In genomic region chr9:135561391-135562234, GRCh38 we compare ENCODE assay signal across 31 cellular contexts. TPM values are rescaled to one million over a fixed set of nuclear protein-coding genes. Genes with fewer than 3 reads are reported as not detected.
DNase-seq lines count a peak whose midpoint lies in the region; ATAC-seq, FAIRE-seq and TF ChIP-seq lines count a peak whose summit lies in the region.
"Had no signal": no experiment of that assay in that cellular context is flagged by ENCODE, and none has a peak within 500 bp of the region (broad histone marks: within the 10 kb centered on the region; RNA-seq: fewer than 3 reads in every experiment).

PAEP (plus strand) TSS chr9:135561756.

- peak within 1 kb of the TSS; percentile 57 for H3K18ac ChIP-seq in neuronal stem cell (ENCODE audit: low read length)

- in situ Hi-C loops in K562 (cut with MboI) = no loop called here

- H3K4ac ChIP-seq in neuronal stem cell (ENCODE audit: low read length) = no peak within 1 kb of the TSS

- H3K9me3 ChIP-seq in K562 (replicated peaks; ENCODE audit: control insufficient read depth, insufficient read depth, low read depth, low read length) (no peaks in the 10 kb centered on the region), neuronal stem cell (replicated peaks in 1 of 2; ENCODE audit: control insufficient read depth in 2 of 2, insufficient read depth in 1 of 2, low read depth in 1 of 2, low read length in 2 of 2) (no peaks in the 10 kb centered on the region), tibial nerve (peaks cover 0 to 29% (median 0%) of the 10 kb centered on the region in 4 donors), aorta (ENCODE audit: control insufficient read depth, low read length) (peaks cover 5% of the 10 kb centered on the region)
- H3K9me3 ChIP-seq: BLaER1, MG63, thyroid gland had no signal

- peak within 1 kb of the TSS; percentile 75 for H2AK5ac ChIP-seq in neuronal stem cell (ENCODE audit: low read depth, low read length)

- H2AFZ ChIP-seq in K562 (ENCODE audit: low read depth, low read length) (no peak within 1 kb of the TSS), neuronal stem cell (ENCODE audit: low read length) (no peak within 1 kb of the TSS)

- DNase-seq in A172 (ENCODE audit: low spot score) (peak; percentile 44), LHCN-M2 (ENCODE audit: low read depth) (peak; percentile 8), K562 (ENCODE audit: extremely low read depth in 1 of 4, low spot score in 3 of 4) (peak; percentile 30 to 46 (median 32)), neuronal stem cell (ENCODE audit: low spot score) (no peak), tibial nerve (ENCODE audit: low spot score in 2 of 2) (no peak), aorta (no peak)
- no peak for DNase-seq in central memory CD4-positive, alpha-beta T cell
- DNase-seq: activated CD4-positive, CD25-positive, alpha-beta regulatory T cell treated with anti-CD3 and anti-CD28 coated beads, Interleukin-2, amount 50 U/mL, for 72 hours; activated CD8-positive, alpha-beta memory T cell treated with anti-CD3 and anti-CD28 coated beads for 24 hours; activated T-cell treated with anti-CD3 and anti-CD28 coated beads, Interleukin-2, amount 50 U/mL, for 4 hours; brain microvascular endothelial cell; Caco-2; GOT3; kidney glomerular epithelial cell; MG63; NCI-H2029 treated with DMSO at 0.1 percent for 48 hours; NCI-H345; stimulated activated naive CD8-positive, alpha-beta T cell treated with anti-CD3 and anti-CD28 coated beads, Interleukin-15, Interleukin-2, amounts not matched to agents 100 U/mL and 50 U/mL, for 24 hours; T-helper 1 cell; thyroid gland had no signal

- H3K9me1 ChIP-seq in K562 (ENCODE audit: control insufficient read depth, insufficient read depth, low read length) = peaks cover 4% of the 10 kb centered on the region

- WGBS in K562 (ENCODE audit: insufficient coverage, low coverage, missing lambda C conversion rate) = 3% methylated on average over 20 of the region's 20 CpGs
- WGBS in neuronal stem cell (ENCODE audit: extremely low coverage in 2 of 2, insufficient read length in 2 of 2, insufficient replicate concordance in 1 of 2), 2 donors = no CpG with 5 or more reads among the region's 20 CpGs
- WGBS in tibial nerve, 2 donors = 80 to 84% methylated on average over 17 of the region's 20 CpGs
- WGBS in aorta, 2 donors = 83 to 86% methylated on average over 16 to 20 of the region's 20 CpGs

- no peak within 1 kb of the TSS for H2BK12ac ChIP-seq in neuronal stem cell (ENCODE audit: low read length)

- TF ChIP-seq CTCF in K562 (IDR thresholded peaks at IDR 0.05 in 2 of 3, conservative IDR thresholded peaks at IDR 0.05 in 1 of 3; ENCODE audit: insufficient read depth in 2 of 3, low read depth in 1 of 3, low read length in 3 of 3) (no peak), tibial nerve (IDR thresholded peaks at IDR 0.05) (no peak)

- no peak for TF ChIP-seq RAD21 in K562 (CRISPR knock-in tag; conservative IDR thresholded peaks at IDR 0.05 in 1 of 2, IDR thresholded peaks at IDR 0.05 in 1 of 2)

- peaks cover 3% of the 10 kb centered on the region for H3K79me1 ChIP-seq in neuronal stem cell (ENCODE audit: low read depth, low read length)

- H3K4me3 ChIP-seq in K562 (no peak within 1 kb of the TSS), neuronal stem cell (ENCODE audit: low read length in 2 of 2) (no peak within 1 kb of the TSS), tibial nerve (no peak within 1 kb of the TSS), aorta (ENCODE audit: low read length in 2 of 2) (no peak within 1 kb of the TSS)
- H3K4me3 ChIP-seq: BLaER1, GM12878, lung, MG63, thyroid gland had no signal

- no TSS peak for BruUV-seq in K562 (replicated peaks; lab: Mats Ljungman, UMichigan)

- H3K36me3 ChIP-seq in K562 (ENCODE audit: control insufficient read depth, insufficient read depth, low read length) (no peaks in the 10 kb centered on the region), neuronal stem cell (replicated peaks in 1 of 2; ENCODE audit: control insufficient read depth in 2 of 2, insufficient read depth in 2 of 2, low read length in 2 of 2) (no peaks in the 10 kb centered on the region), tibial nerve (no peaks in the 10 kb centered on the region), aorta (ENCODE audit: control insufficient read depth in 1 of 2, insufficient read depth in 2 of 2, low read length in 1 of 2) (no peaks in the 10 kb centered on the region)
- H3K36me3 ChIP-seq: BLaER1, brain microvascular endothelial cell, MG63, thyroid gland had no signal

- H3K27ac ChIP-seq in K562 (ENCODE audit: extremely low read depth, low read depth, low read length) (no peak within 1 kb of the TSS), neuronal stem cell (replicated peaks; ENCODE audit: low read length) (no peak within 1 kb of the TSS), tibial nerve (no peak within 1 kb of the TSS), aorta (ENCODE audit: low read depth in 1 of 2, low read length in 2 of 2) (no peak within 1 kb of the TSS)
- H3K27ac ChIP-seq: BLaER1, brain microvascular endothelial cell, thyroid gland had no signal

- H3K27me3 ChIP-seq in K562 (ENCODE audit: control insufficient read depth in 2 of 2, insufficient read depth in 2 of 2, low read length in 2 of 2) (peaks cover 5 to 56% of the 10 kb centered on the region in 2 experiments; a peak in 4 of 5 replicates), neuronal stem cell (ENCODE audit: control insufficient read depth in 3 of 3, insufficient read depth in 3 of 3, low read depth in 1 of 3, low read length in 3 of 3) (peaks cover 0 to 3% (median 0%) of the 10 kb centered on the region in 3 experiments), tibial nerve (no peaks in the 10 kb centered on the region), aorta (ENCODE audit: control insufficient read depth in 1 of 2, insufficient read depth in 2 of 2, low read length in 1 of 2) (no peaks in the 10 kb centered on the region)
- H3K27me3 ChIP-seq: BLaER1, brain microvascular endothelial cell, MG63, thyroid gland had no signal

- CTCF ChIA-PET in K562 (lab: Yijun Ruan, JAX; ENCODE audit: low intra/inter-chr PET ratio) = no interaction called here

- peak; percentile 19; the same call in 2 of the 3 replicates for ATAC-seq in K562
- ATAC-seq in HG02798 (IDR thresholded peaks at IDR 0.05; ENCODE audit: poor library complexity, unreplicated experiment) = no peak
- no peak for ATAC-seq in aorta (ENCODE audit: low FRiP score)
- ATAC-seq: activated T-cell treated with anti-CD3 and anti-CD28 coated beads, Interleukin-2, amount 50 U/mL, for 4 hours; GM12878; sciatic nerve; stimulated activated naive CD8-positive, alpha-beta T cell treated with anti-CD3 and anti-CD28 coated beads, Interleukin-15, Interleukin-2, amounts not matched to agents 100 U/mL and 50 U/mL, for 24 hours had no signal

- no peak within 1 kb of the TSS for H4K91ac ChIP-seq in neuronal stem cell (ENCODE audit: low read depth, low read length, poor library complexity)

- peak within 1 kb of the TSS; percentile 43 for H4K8ac ChIP-seq in neuronal stem cell (ENCODE audit: low read depth, low read length)

- peak within 1 kb of the TSS; percentile 49 for H2BK15ac ChIP-seq in neuronal stem cell (ENCODE audit: low read length)

- peak within 1 kb of the TSS; percentile 61 for H2BK5ac ChIP-seq in neuronal stem cell (ENCODE audit: low read length)

- H3K14ac ChIP-seq in neuronal stem cell (ENCODE audit: low read length) = peak within 1 kb of the TSS; percentile 71

- TF ChIP-seq EP300 in K562 (IDR thresholded peaks at IDR 0.05; ENCODE audit: low read length) (no peak), tibial nerve (IDR thresholded peaks at IDR 0.05) (no peak)

- H4K20me1 ChIP-seq in K562 (replicated peaks; ENCODE audit: control insufficient read depth, insufficient read depth, low read length) = no peaks in the 10 kb centered on the region
- H4K20me1 ChIP-seq: BLaER1 had no signal

- TF ChIP-seq POLR2A in K562 (conservative IDR thresholded peaks at IDR 0.05) (no peak), tibial nerve (IDR thresholded peaks at IDR 0.05) (no peak)

- POLR2A ChIA-PET in K562 (lab: Yijun Ruan, JAX) = interaction anchor here (0.6 kb wide), 1 partner anchor 30 kb away, joined by 3 read pairs; no protein-coding TSS in a partner anchor

- no peak for FAIRE-seq in K562 (lab: Jason Lieb, UNC)
- FAIRE-seq: colon, endometrium, GM12878 had no signal

- H3K79me2 ChIP-seq in K562 (ENCODE audit: control insufficient read depth, insufficient read depth, low read length) = no peaks in the 10 kb centered on the region

- H3K4me2 ChIP-seq in K562 (ENCODE audit: insufficient read depth, low read length) (no peak within 1 kb of the TSS), neuronal stem cell (ENCODE audit: insufficient read depth, low read length, poor library complexity, severe bottlenecking) (no peak within 1 kb of the TSS)
- H3K4me2 ChIP-seq: BLaER1 had no signal

- no peak within 1 kb of the TSS for H3K23ac ChIP-seq in neuronal stem cell (ENCODE audit: low read depth, low read length, poor library complexity)

- H3K4me1 ChIP-seq in K562 (replicated peaks in 1 of 2; ENCODE audit: control insufficient read depth in 2 of 2, insufficient read depth in 2 of 2, low read length in 2 of 2) (peaks cover 0 to 14% of the 10 kb centered on the region in 2 experiments; a peak in 3 of 5 replicates), neuronal stem cell (ENCODE audit: control insufficient read depth in 2 of 2, insufficient read depth in 1 of 2, low read depth in 1 of 2, low read length in 2 of 2) (peaks cover 0 to 4% of the 10 kb centered on the region in 2 donors), tibial nerve (no peaks in the 10 kb centered on the region), aorta (ENCODE audit: control insufficient read depth in 1 of 2, insufficient read depth in 2 of 2, low read length in 2 of 2) (no peaks in the 10 kb centered on the region)
- H3K4me1 ChIP-seq: thyroid gland had no signal

- H2BK120ac ChIP-seq in neuronal stem cell (ENCODE audit: low read depth, low read length) = no peak within 1 kb of the TSS

- H3K9ac ChIP-seq in K562 (ENCODE audit: insufficient read depth in 1 of 2, low read depth in 2 of 2, low read length in 2 of 2) = no peak within 1 kb of the TSS
- H3K9ac ChIP-seq in neuronal stem cell (ENCODE audit: low read depth, low read length, poor library complexity) = peak within 1 kb of the TSS; percentile 44
- H3K9ac ChIP-seq: BLaER1 had no signal

- intact Hi-C loops in K562 (cut with micrococcal nuclease) (no loop called here), aorta (cut with DNase I) (no loop called here)

RNA-seq across cellular contexts. Expression of gene PAEP, which starts in this region (rescaled TPM):
- not detected in 2 replicates for total RNA-seq in A172 (2014; rRNA removed; shearing (Covaris generic))
- total RNA-seq in LHCN-M2 (2014; rRNA removed) = not detected in 2 replicates
- not detected for polyA plus RNA-seq in LHCN-M2 (2012)
- 8.0 and 29.5 TPM in 2 replicates for total RNA-seq in K562 (2011; cell fraction: chromatin; rRNA removed; ENCODE audit: low replicate concordance)
- 9.2 and 26.2 TPM in 2 replicates for total RNA-seq in K562 (2011; cell fraction: nucleolus; rRNA removed)
- total RNA-seq in K562 (2011; cell fraction: nucleoplasm; rRNA removed) = 14.7 and 28.6 TPM in 2 replicates
- total RNA-seq in K562 (2014; rRNA removed) = 0.41 and 0.57 TPM in 2 replicates
- 0.44 TPM in 1 of 2 replicates, not detected in the other for total RNA-seq in K562 (2014; rRNA removed; fragmentation: Illumina TruSeq; extraction: Trizol)
- 0.53 and 0.58 TPM in 2 replicates for total RNA-seq in K562 (2015; rRNA removed; fragmentation: Illumina TruSeq; extraction: Trizol)
- 0.51 and 0.69 TPM in 2 replicates for total RNA-seq in K562 (2021)
- polyA plus RNA-seq in K562 (2011; rRNA removed) = 2.3 and 4.5 TPM in 2 replicates
- polyA plus RNA-seq in K562 (2011; cell fraction: cytosol; rRNA removed) = 2.4 and 9.4 TPM in 2 replicates
- 8.6 and 39.7 TPM in 2 replicates for polyA plus RNA-seq in K562 (2011; cell fraction: nucleus; rRNA removed)
- 4.6 and 26.7 TPM in 2 replicates for polyA plus RNA-seq in K562 (2012)
- polyA plus RNA-seq in K562 (2014; fragmentation: Illumina TruSeq; extraction: Trizol) = 0.78 and 1.0 TPM in 2 replicates
- polyA plus RNA-seq in K562 (2014; fragmentation: Nextera tagmentation; extraction: Ambion mirVana) = under 1 TPM; 0.22 to 0.30 TPM
- polyA plus RNA-seq in K562 (2014; rRNA removed) = 0.70 and 0.90 TPM in 2 replicates
- polyA minus RNA-seq in K562 (2011; rRNA and poly(A)+ RNA removed) = 0.57 and 1.9 TPM in 2 replicates
- 2.1 and 2.2 TPM in 2 replicates for polyA minus RNA-seq in K562 (2011; cell fraction: cytosol; rRNA and poly(A)+ RNA removed)
- 3.4 TPM in 1 of 2 replicates, not detected in the other for polyA minus RNA-seq in K562 (2011; cell fraction: nucleus; rRNA and poly(A)+ RNA removed)
- polyA plus RNA-seq in neuronal stem cell (2013, experiment 1 of 2) = not detected
- not detected for polyA plus RNA-seq in neuronal stem cell (2013, experiment 2 of 2)
- not detected for total RNA-seq in tibial nerve
- total RNA-seq in aorta = not detected
- not detected for polyA plus RNA-seq in aorta
- total RNA-seq: A673; activated T-cell treated with anti-CD3 and anti-CD28 coated beads, Interleukin-2, amount 50 U/mL, for 4 hours; Caco-2; glomerular endothelial cell; GM12878; neural crest cell; sciatic nerve; thyroid gland had no signal
- polyA plus RNA-seq: adipose tissue, GM12878 had no signal

Comparison
In these comparisons a context has a peak if more than half of its experiments do, and no peak if none do; other contexts are left out.
1. Peak in DNase-seq in A172; RNA of the gene not detected or under 1 TPM.
2. Peak in DNase-seq in LHCN-M2; RNA of the gene not detected or under 1 TPM.
3. DNase-seq: peak in K562 (4 of 4); none in neuronal stem cell (single experiment), tibial nerve (0 of 2), aorta (0 of 2) and central memory CD4-positive, alpha-beta T cell (single experiment).